1 cellular context compared by ENCODE assay signal in the genomic region with DNA sequence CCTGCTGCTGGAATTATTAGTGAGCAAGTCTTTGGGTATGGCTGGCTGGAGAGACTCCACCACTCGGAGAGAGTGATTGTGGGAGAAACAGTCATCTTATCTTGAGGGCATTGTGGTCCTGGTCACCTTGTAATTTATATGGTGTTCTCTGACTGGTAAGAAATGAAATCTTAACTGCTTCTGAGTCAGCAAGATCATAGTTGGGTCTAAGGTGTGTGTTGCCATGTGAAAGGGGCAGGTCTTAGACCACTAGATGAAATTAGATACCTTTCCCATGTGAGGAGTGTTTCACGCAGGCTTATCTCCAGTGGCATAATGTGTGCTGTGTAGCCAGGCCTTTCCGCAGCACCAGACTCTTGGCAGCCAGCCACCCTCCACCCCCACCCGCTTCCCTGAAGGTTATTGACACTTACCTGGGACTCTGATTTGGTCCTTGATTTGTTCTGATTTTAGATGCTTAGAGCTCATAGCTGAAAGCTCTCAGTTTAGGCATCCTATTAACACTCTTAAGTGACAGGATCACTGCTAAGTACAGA.
TF ChIP-seq lines count a peak whose summit lies in the region.

No MANE protein-coding gene starts in this region.

TF ChIP-seq in K562, 482 proteins besides CTCF, POLR2A, EP300 and RAD21 (continued from another document and continues in another):
- no peak for TF ChIP-seq E2F5 (CRISPR knock-in tag; IDR thresholded peaks at IDR 0.05)
- TF ChIP-seq ZNF785 (CRISPR knock-in tag; IDR thresholded peaks at IDR 0.05) = no peak
- peak; percentile 80 for TF ChIP-seq TCF3 (CRISPR knock-in tag; IDR thresholded peaks at IDR 0.05)
- TF ChIP-seq RFX7 (CRISPR knock-in tag; IDR thresholded peaks at IDR 0.05) = no peak
- TF ChIP-seq, protein P1, sequence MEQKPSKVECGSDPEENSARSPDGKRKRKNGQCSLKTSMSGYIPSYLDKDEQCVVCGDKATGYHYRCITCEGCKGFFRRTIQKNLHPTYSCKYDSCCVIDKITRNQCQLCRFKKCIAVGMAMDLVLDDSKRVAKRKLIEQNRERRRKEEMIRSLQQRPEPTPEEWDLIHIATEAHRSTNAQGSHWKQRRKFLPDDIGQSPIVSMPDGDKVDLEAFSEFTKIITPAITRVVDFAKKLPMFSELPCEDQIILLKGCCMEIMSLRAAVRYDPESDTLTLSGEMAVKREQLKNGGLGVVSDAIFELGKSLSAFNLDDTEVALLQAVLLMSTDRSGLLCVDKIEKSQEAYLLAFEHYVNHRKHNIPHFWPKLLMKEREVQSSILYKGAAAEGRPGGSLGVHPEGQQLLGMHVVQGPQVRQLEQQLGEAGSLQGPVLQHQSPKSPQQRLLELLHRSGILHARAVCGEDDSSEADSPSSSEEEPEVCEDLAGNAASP (IDR thresholded peaks at IDR 0.05) = no peak
- no peak for TF ChIP-seq YY1 (IDR thresholded peaks at IDR 0.05; ENCODE audit: borderline replicate concordance in 1 of 3, control insufficient read depth in 1 of 3, extremely low read depth in 1 of 3, insufficient read depth in 3 of 3, insufficient read length in 1 of 3, insufficient replicate concordance in 2 of 3, low read depth in 1 of 3, low read length in 2 of 3)
- TF ChIP-seq HNRNPK (IDR thresholded peaks at IDR 0.05; ENCODE audit: low read depth, low read length, poor library complexity, severe bottlenecking) = no peak
- no peak for TF ChIP-seq SRSF7 (optimal IDR thresholded peaks at IDR 0.05; ENCODE audit: low read depth, low read length)
- no peak for TF ChIP-seq CAMTA2 (CRISPR knock-in tag; conservative IDR thresholded peaks at IDR 0.05)
- TF ChIP-seq ZFP36 (IDR thresholded peaks at IDR 0.05; ENCODE audit: low read depth, low read length, partially characterized antibody) = no peak
- TF ChIP-seq, protein P2, sequence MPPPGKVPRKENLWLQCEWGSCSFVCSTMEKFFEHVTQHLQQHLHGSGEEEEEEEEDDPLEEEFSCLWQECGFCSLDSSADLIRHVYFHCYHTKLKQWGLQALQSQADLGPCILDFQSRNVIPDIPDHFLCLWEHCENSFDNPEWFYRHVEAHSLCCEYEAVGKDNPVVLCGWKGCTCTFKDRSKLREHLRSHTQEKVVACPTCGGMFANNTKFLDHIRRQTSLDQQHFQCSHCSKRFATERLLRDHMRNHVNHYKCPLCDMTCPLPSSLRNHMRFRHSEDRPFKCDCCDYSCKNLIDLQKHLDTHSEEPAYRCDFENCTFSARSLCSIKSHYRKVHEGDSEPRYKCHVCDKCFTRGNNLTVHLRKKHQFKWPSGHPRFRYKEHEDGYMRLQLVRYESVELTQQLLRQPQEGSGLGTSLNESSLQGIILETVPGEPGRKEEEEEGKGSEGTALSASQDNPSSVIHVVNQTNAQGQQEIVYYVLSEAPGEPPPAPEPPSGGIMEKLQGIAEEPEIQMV (tag; conservative IDR thresholded peaks at IDR 0.05; ENCODE audit: low read depth) = no peak
- TF ChIP-seq, protein P3, sequence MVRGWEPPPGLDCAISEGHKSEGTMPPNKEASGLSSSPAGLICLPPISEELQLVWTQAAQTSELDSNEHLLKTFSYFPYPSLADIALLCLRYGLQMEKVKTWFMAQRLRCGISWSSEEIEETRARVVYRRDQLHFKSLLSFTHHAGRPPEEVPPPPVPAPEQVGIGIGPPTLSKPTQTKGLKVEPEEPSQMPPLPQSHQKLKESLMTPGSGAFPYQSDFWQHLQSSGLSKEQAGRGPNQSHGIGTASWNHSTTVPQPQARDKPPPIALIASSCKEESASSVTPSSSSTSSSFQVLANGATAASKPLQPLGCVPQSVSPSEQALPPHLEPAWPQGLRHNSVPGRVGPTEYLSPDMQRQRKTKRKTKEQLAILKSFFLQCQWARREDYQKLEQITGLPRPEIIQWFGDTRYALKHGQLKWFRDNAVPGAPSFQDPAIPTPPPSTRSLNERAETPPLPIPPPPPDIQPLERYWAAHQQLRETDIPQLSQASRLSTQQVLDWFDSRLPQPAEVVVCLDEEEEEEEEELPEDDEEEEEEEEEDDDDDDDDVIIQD (CRISPR knock-in tag; IDR thresholded peaks at IDR 0.05) = no peak
- no peak for TF ChIP-seq PHTF2 (CRISPR knock-in tag; IDR thresholded peaks at IDR 0.05)
- peak; percentile 73 for TF ChIP-seq NCOR1 (IDR thresholded peaks at IDR 0.05)
- TF ChIP-seq SUPT5H (IDR thresholded peaks at IDR 0.05) = no peak
- no peak for TF ChIP-seq ZNF764 (CRISPR knock-in tag; IDR thresholded peaks at IDR 0.05; ENCODE audit: low read depth)
- TF ChIP-seq HLTF (IDR thresholded peaks at IDR 0.05) = no peak
- TF ChIP-seq MCM5 (IDR thresholded peaks at IDR 0.05; ENCODE audit: low read depth) = no peak
- TF ChIP-seq RBM14 (IDR thresholded peaks at IDR 0.05; ENCODE audit: borderline replicate concordance, insufficient read depth, low read depth, low read length) = no peak
- no peak for TF ChIP-seq KLF10 (CRISPR knock-in tag; IDR thresholded peaks at IDR 0.05)
- TF ChIP-seq BHLHE40 (IDR thresholded peaks at IDR 0.05; ENCODE audit: low read length) = peak; percentile 95
- no peak for TF ChIP-seq ZNF274 (IDR thresholded peaks at IDR 0.05; ENCODE audit: borderline replicate concordance, low read depth, low read length)
- TF ChIP-seq BRD4 (IDR thresholded peaks at IDR 0.05) = no peak
- TF ChIP-seq ZNF583 (CRISPR knock-in tag; IDR thresholded peaks at IDR 0.05) = no peak
- TF ChIP-seq ARNT (IDR thresholded peaks at IDR 0.05) = no peak
- no peak for TF ChIP-seq CHD2 (IDR thresholded peaks at IDR 0.05; ENCODE audit: low read depth, low read length)
- TF ChIP-seq ZNF655 (CRISPR knock-in tag; IDR thresholded peaks at IDR 0.05) = no peak
- no peak for TF ChIP-seq ZNF253 (CRISPR knock-in tag; conservative IDR thresholded peaks at IDR 0.05)
- no peak for TF ChIP-seq FOXM1 (IDR thresholded peaks at IDR 0.05; ENCODE audit: low read depth)
- no peak for TF ChIP-seq FOXM1 (CRISPR knock-in tag; IDR thresholded peaks at IDR 0.05; ENCODE audit: low read depth)
- TF ChIP-seq GTF2E2 (tag; IDR thresholded peaks at IDR 0.05) = no peak
- TF ChIP-seq, protein P4, sequence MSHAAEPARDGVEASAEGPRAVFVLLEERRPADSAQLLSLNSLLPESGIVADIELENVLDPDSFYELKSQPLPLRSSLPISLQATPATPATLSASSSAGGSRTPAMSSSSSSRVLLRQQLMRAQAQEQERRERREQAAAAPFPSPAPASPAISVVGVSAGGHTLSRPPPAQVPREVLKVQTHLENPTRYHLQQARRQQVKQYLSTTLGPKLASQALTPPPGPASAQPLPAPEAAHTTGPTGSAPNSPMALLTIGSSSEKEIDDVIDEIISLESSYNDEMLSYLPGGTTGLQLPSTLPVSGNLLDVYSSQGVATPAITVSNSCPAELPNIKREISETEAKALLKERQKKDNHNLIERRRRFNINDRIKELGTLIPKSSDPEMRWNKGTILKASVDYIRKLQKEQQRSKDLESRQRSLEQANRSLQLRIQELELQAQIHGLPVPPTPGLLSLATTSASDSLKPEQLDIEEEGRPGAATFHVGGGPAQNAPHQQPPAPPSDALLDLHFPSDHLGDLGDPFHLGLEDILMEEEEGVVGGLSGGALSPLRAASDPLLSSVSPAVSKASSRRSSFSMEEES (CRISPR knock-in tag; IDR thresholded peaks at IDR 0.05) = no peak
- no peak for TF ChIP-seq CLOCK (CRISPR knock-in tag; IDR thresholded peaks at IDR 0.05; ENCODE audit: borderline replicate concordance)
- no peak for TF ChIP-seq CHD4 (IDR thresholded peaks at IDR 0.05; ENCODE audit: insufficient read depth, insufficient replicate concordance, low read depth, low read length, poor library complexity, severe bottlenecking)
- no peak for TF ChIP-seq ZNF449 (CRISPR knock-in tag; IDR thresholded peaks at IDR 0.05)
- TF ChIP-seq XRCC4 (IDR thresholded peaks at IDR 0.05; ENCODE audit: extremely low read depth, insufficient read depth, insufficient read length) = no peak
- TF ChIP-seq MEIS2 (IDR thresholded peaks at IDR 0.05; ENCODE audit: partially characterized antibody) = no peak
- TF ChIP-seq TAL1 (IDR thresholded peaks at IDR 0.05) = peak; percentile 55
- TF ChIP-seq, protein P5, sequence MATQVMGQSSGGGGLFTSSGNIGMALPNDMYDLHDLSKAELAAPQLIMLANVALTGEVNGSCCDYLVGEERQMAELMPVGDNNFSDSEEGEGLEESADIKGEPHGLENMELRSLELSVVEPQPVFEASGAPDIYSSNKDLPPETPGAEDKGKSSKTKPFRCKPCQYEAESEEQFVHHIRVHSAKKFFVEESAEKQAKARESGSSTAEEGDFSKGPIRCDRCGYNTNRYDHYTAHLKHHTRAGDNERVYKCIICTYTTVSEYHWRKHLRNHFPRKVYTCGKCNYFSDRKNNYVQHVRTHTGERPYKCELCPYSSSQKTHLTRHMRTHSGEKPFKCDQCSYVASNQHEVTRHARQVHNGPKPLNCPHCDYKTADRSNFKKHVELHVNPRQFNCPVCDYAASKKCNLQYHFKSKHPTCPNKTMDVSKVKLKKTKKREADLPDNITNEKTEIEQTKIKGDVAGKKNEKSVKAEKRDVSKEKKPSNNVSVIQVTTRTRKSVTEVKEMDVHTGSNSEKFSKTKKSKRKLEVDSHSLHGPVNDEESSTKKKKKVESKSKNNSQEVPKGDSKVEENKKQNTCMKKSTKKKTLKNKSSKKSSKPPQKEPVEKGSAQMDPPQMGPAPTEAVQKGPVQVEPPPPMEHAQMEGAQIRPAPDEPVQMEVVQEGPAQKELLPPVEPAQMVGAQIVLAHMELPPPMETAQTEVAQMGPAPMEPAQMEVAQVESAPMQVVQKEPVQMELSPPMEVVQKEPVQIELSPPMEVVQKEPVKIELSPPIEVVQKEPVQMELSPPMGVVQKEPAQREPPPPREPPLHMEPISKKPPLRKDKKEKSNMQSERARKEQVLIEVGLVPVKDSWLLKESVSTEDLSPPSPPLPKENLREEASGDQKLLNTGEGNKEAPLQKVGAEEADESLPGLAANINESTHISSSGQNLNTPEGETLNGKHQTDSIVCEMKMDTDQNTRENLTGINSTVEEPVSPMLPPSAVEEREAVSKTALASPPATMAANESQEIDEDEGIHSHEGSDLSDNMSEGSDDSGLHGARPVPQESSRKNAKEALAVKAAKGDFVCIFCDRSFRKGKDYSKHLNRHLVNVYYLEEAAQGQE (CRISPR knock-in tag; IDR thresholded peaks at IDR 0.05; ENCODE audit: low read depth) = no peak
- TF ChIP-seq ZBTB26 (CRISPR knock-in tag; IDR thresholded peaks at IDR 0.05) = no peak
